In genomic region chr5:28750236-28750635, GRCh38 we compare ENCODE assay signal across 18 cellular contexts.
"Had no signal": no experiment of that assay in that cellular context is flagged by ENCODE, and none has a peak within 500 bp of the region (broad histone marks: within the 10 kb centered on the region; RNA-seq: fewer than 3 reads in every experiment).

No MANE protein-coding gene starts in this region.

- H3K79me2 ChIP-seq: hepatocyte had no signal

- H3K4me1 ChIP-seq: esophagus muscularis mucosa, stomach, thyroid gland, uterus had no signal

- H3K27me3 ChIP-seq: esophagus muscularis mucosa, hepatocyte, stomach, thyroid gland, uterus had no signal

- H3K9me3 Mint-ChIP-seq: type B pancreatic cell had no signal

- H2AFZ ChIP-seq: hepatocyte had no signal

- H3K4me3 Mint-ChIP-seq: dendritic cell treated with granulocyte-macrophage colony-stimulating factor and Interleukin-4, amounts not matched to agents 40 ng/mL and 50 ng/mL, for 4 days; effector memory CD8-positive, alpha-beta T cell; naive thymus-derived CD8-positive, alpha-beta T cell; type B pancreatic cell had no signal

- H3K36me3 ChIP-seq: esophagus muscularis mucosa, stomach, thyroid gland, uterus had no signal

- H3K27ac ChIP-seq: epithelial cell of prostate, esophagus muscularis mucosa, hepatocyte, skin epidermis, stomach, thyroid gland, uterus had no signal

- H3K36me3 Mint-ChIP-seq: naive thymus-derived CD8-positive, alpha-beta T cell; type B pancreatic cell had no signal

- DNase-seq: effector memory CD8-positive, alpha-beta T cell; foreskin melanocyte; head of caudate nucleus; kidney glomerular epithelial cell; mammary epithelial cell; mucosa of descending colon; naive thymus-derived CD8-positive, alpha-beta T cell; posterior cingulate gyrus; stimulated activated naive CD4-positive, alpha-beta T cell; stomach; thyroid gland; uterus had no signal

- H3K27me3 Mint-ChIP-seq: dendritic cell treated with granulocyte-macrophage colony-stimulating factor and Interleukin-4, amounts not matched to agents 40 ng/mL and 50 ng/mL, for 4 days; effector memory CD8-positive, alpha-beta T cell; naive thymus-derived CD8-positive, alpha-beta T cell; type B pancreatic cell had no signal

- H3K27ac Mint-ChIP-seq: dendritic cell treated with granulocyte-macrophage colony-stimulating factor and Interleukin-4, amounts not matched to agents 40 ng/mL and 50 ng/mL, for 4 days; effector memory CD8-positive, alpha-beta T cell; naive thymus-derived CD8-positive, alpha-beta T cell; type B pancreatic cell had no signal

- H3K9me3 ChIP-seq: esophagus muscularis mucosa, stomach, thyroid gland, uterus had no signal

- H3K4me3 ChIP-seq: esophagus muscularis mucosa, hepatocyte, mucosa of descending colon, skin epidermis, stomach, thyroid gland, uterus had no signal

- H3K4me2 ChIP-seq: hepatocyte had no signal

- H3K4me1 Mint-ChIP-seq: naive thymus-derived CD8-positive, alpha-beta T cell had no signal
